In the genomic region with DNA sequence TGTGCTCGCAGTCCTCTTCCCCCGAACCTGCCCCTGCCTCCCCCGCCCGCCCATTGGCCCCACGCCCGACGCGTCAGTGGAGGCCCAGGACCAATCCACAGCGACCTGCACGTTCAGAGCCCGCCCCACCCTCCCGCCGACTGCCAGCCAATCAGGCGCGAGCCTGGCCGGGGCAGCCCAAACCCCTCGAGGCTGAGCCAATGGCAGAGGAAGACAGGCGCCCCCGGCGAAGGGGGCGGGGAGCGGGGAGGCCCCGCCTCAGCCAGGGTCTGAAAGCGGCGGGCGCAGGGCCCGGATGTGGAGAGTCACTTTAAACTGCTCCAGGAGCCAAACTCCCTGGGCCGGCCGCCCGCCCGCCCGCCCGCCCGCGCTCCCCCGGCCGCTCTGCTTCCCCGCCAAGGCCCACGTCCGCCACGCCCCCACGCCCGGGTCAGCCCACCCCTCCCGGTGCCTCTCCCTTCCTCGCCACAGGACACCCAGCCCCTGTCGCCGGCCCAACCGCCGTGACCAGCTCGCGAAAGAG, we compare ENCODE assay signal across 8 cellular contexts. TPM values are rescaled to one million over a fixed set of nuclear protein-coding genes. Genes with fewer than 3 reads are reported as not detected.
DNase-seq lines count a peak whose midpoint lies in the region; ATAC-seq, FAIRE-seq and TF ChIP-seq lines count a peak whose summit lies in the region.

No MANE protein-coding gene starts in this region.

- H3K27ac ChIP-seq in left ventricle myocardium inferior (replicated peaks): peak overlapping the region; percentile 99
- peak overlapping the region; percentile 94 to 99 (median 98) for H3K27ac ChIP-seq in upper lobe of left lung

- POLR2A ChIA-PET in T-cell (lab: Charles Lee): interaction anchor here in 1 of 2 donors (0.6 to 0.7 kb wide), 2 partner anchors 168 to 501 kb away, joined by 3 read pairs; no protein-coding TSS in a partner anchor

- H3K4me1 ChIP-seq in left ventricle myocardium inferior (peaks cover 33% of the 10 kb centered on the region), upper lobe of left lung (peaks cover 3 to 18% (median 14%) of the 10 kb centered on the region in 4 donors)

- H3K36me3 ChIP-seq in left ventricle myocardium inferior (peaks cover 6% of the 10 kb centered on the region), upper lobe of left lung (peaks cover 0 to under 1% (median under 1%) of the 10 kb centered on the region in 4 donors)

- intact Hi-C loops in left ventricle myocardium inferior (cut with micrococcal nuclease) (no loop called here), posterior vena cava (cut with DNase I) (loop anchor here in 1 of 2 donors (10.0 kb wide), 1 partner anchor 67 kb away; the partner anchor contains the start of gene UGGT1)

- no peak for TF ChIP-seq EP300 in upper lobe of left lung (IDR thresholded peaks at IDR 0.05)

- H3K9me3 ChIP-seq in left ventricle myocardium inferior (replicated peaks) (peaks cover 6% of the 10 kb centered on the region), upper lobe of left lung (peaks cover 0 to 2% (median 0%) of the 10 kb centered on the region in 4 donors)

- H3K4me3 ChIP-seq in left ventricle myocardium inferior (peak overlapping the region; percentile 98), upper lobe of left lung (peak overlapping the region; percentile 81 to 100 (median 99))

- H3K27me3 ChIP-seq in left ventricle myocardium inferior (ENCODE audit: low read depth) (no peaks in the 10 kb centered on the region), upper lobe of left lung (no peaks in the 10 kb centered on the region)

- no peaks in the 10 kb centered on the region for H3K36me3 Mint-ChIP-seq in T-cell

- DNase-seq in GM12892 (ENCODE audit: insufficient read length) (peak; percentile 95), NCI-H146 (lab: John Stamatoyannopoulos, UW) (peak; percentile 99), T-cell (peak; percentile 95 to 100 (median 99)), amniotic stem cell (lab: John Stamatoyannopoulos, UW) (peak; percentile 97), left ventricle myocardium inferior (peak; percentile 100), posterior vena cava (ENCODE audit: low spot score) (peak; percentile 100), upper lobe of left lung (peak; percentile 99 to 100)

- peaks cover 25 to 27% (median 27%) of the 10 kb centered on the region in 3 donors for H3K4me1 Mint-ChIP-seq in T-cell

- no peak for TF ChIP-seq CTCF in left ventricle myocardium inferior (IDR thresholded peaks at IDR 0.05; ENCODE audit: borderline replicate concordance)
- no peak for TF ChIP-seq CTCF in upper lobe of left lung (IDR thresholded peaks at IDR 0.05)

- WGBS in upper lobe of left lung, 2 donors: 4% methylated on average over 12 of the region's 51 CpGs; no CpG with 5 or more reads in 1 of the 2 donors

- CTCF ChIA-PET in T-cell (lab: Charles Lee): interaction anchor here in 1 of 2 donors (1.2 to 2.1 kb wide), 2 partner anchors 12 to 64 kb away, joined by 3 to 6 read pairs; partner anchors contain the start of gene UGGT1

- H3K4me3 Mint-ChIP-seq in T-cell: peak overlapping the region; percentile 80 to 98 (median 96)

- no peaks in the 10 kb centered on the region for H3K9me3 Mint-ChIP-seq in T-cell

- TF ChIP-seq POLR2A in GM12892 (IDR thresholded peaks at IDR 0.05; ENCODE audit: low read depth, low read length) (0 out of 2 replicates have a peak, but pooled peaks have one; percentile 32), upper lobe of left lung (IDR thresholded peaks at IDR 0.05) (no peak)

- FAIRE-seq in GM12892 (lab: Jason Lieb, UNC): peak; percentile 95

- peak overlapping the region in 1 of 2 donors; percentile 88 for H3K27ac Mint-ChIP-seq in T-cell

- ATAC-seq in HG02884 (IDR thresholded peaks at IDR 0.05; ENCODE audit: unreplicated experiment): peak; percentile 75
- peak; percentile 82 to 86 (median 82) for ATAC-seq in T-cell (replicated peaks in 1 of 4)
- peak; percentile 96 to 98 for ATAC-seq in upper lobe of left lung (ENCODE audit: low FRiP score in 2 of 2)

- H3K27me3 Mint-ChIP-seq in T-cell: no peaks in the 10 kb centered on the region

RNA-seq across cellular contexts. Expression of gene SAP130, which starts 0.5 kb away (rescaled TPM):
- 9.2 TPM for polyA plus RNA-seq in GM12892 (2012; ENCODE audit: missing spikeins)
- total RNA-seq in T-cell (10 to 100 TPM; 25.3 to 31.2 (median 29.2) TPM), left ventricle myocardium inferior (14.2 TPM), posterior vena cava (10 to 100 TPM; 17.2 to 18.6 TPM), upper lobe of left lung (10 to 100 TPM in 4 of 6 donors, 1 to 10 TPM in 2; 9.8 to 20.7 (median 17.2) TPM)

Comparison
In these comparisons a context has a peak if more than half of its experiments do, and no peak if none do; other contexts are left out.
1. Peak in every context shown above with its lines: DNase-seq, ATAC-seq, H3K4me3 ChIP-seq and H3K27ac ChIP-seq.